In the genomic region with DNA sequence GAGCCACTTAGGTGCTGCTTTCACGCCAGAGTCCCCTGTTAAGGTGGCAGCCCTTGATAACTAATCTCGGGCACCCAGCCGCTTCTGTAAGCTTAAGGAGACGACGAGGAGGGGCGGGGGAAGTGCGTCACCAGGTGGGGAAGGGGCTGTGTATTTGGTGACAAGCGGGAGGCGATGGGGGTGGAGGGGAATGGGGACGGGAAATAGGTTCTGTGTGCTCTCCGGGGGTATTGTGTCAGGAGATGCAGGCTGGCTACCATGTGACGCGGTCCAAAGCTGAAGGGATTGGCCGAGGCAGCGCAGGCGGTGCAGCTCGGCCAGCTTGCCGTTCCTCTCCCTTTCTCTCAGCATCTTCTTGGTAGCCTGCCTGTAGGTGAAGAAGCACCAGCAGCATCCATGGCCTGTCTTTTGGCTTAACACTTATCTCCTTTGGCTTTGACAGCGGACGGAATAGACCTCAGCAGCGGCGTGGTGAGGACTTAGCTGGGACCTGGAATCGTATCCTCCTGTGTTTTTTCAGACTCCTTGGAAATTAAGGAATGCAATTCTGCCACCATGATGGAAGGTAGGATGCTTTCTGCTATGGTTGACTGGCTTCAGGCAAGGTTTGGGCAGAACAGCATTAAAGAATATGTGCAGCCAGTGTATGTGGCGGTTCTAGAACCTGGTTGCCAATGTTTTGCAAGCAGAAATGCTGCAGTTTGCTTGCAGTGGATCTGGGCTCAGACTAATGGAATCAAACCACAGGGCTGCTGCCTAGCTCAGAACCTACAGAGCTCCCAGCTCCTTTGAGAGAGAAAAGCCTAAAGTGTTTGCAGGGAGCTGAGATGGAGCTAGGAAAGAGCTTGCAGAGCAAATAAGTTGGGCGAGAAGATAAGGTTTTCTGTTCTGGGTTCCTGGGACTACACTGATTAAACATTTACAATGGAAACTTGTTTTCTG, we compare ENCODE assay signal across 8 cellular contexts. TPM values are rescaled to one million over a fixed set of nuclear protein-coding genes. Genes with fewer than 3 reads are reported as not detected.
A peak's percentile ranks its signal among the peaks of the same experiment; 100 is the strongest.
DNase-seq lines count a peak whose midpoint lies in the region; ATAC-seq and TF ChIP-seq lines count a peak whose summit lies in the region.

A gene with protein sequence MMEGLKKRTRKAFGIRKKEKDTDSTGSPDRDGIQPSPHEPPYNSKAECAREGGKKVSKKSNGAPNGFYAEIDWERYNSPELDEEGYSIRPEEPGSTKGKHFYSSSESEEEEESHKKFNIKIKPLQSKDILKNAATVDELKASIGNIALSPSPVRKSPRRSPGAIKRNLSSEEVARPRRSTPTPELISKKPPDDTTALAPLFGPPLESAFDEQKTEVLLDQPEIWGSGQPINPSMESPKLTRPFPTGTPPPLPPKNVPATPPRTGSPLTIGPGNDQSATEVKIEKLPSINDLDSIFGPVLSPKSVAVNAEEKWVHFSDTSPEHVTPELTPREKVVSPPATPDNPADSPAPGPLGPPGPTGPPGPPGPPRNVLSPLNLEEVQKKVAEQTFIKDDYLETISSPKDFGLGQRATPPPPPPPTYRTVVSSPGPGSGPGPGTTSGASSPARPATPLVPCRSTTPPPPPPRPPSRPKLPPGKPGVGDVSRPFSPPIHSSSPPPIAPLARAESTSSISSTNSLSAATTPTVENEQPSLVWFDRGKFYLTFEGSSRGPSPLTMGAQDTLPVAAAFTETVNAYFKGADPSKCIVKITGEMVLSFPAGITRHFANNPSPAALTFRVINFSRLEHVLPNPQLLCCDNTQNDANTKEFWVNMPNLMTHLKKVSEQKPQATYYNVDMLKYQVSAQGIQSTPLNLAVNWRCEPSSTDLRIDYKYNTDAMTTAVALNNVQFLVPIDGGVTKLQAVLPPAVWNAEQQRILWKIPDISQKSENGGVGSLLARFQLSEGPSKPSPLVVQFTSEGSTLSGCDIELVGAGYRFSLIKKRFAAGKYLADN (plus strand): TSS at position 350 of the 942 bp plus-strand sequence. CDS start 206 bp downstream, at position 556.

- peak within 1 kb of the TSS; percentile 57 for H3K9ac ChIP-seq in HUES6 (ENCODE audit: low read length)

- ATAC-seq in heart left ventricle = peak; percentile 84 to 95 (median 93)
- no peak for ATAC-seq in GM21786 (IDR thresholded peaks at IDR 0.05; ENCODE audit: unreplicated experiment)
- ATAC-seq in HG03097 (IDR thresholded peaks at IDR 0.05; ENCODE audit: low FRiP score, unreplicated experiment) = no peak

- POLR2A ChIA-PET in Caco-2 (lab: Charles Lee) = no interaction called here

- peaks cover 37% of the 10 kb centered on the region for H3K27me3 ChIP-seq in HUES6 (ENCODE audit: control insufficient read depth, insufficient read depth, low read length)
- peaks cover 0 to 11% (median 0%) of the 10 kb centered on the region in 9 donors for H3K27me3 ChIP-seq in heart left ventricle
- H3K27me3 ChIP-seq in Caco-2 (replicated peaks; ENCODE audit: control insufficient read depth, insufficient read depth, low read length) = no peaks in the 10 kb centered on the region

- TF ChIP-seq POLR2A in heart left ventricle (IDR thresholded peaks at IDR 0.05) = peak in 1 of 2 donors; percentile 28

- no peaks in the 10 kb centered on the region for H3K27me3 Mint-ChIP-seq in Caco-2 (ENCODE audit: insufficient read depth, unreplicated experiment)

- CTCF ChIA-PET in Caco-2 (lab: Charles Lee) = interaction anchor here (1.0 kb wide), 1 partner anchor 30 kb away, joined by 3 read pairs; no protein-coding TSS in a partner anchor

- TF ChIP-seq CTCF in AG09309 (IDR thresholded peaks at IDR 0.05; ENCODE audit: control insufficient read depth, insufficient read depth, low read depth, low read length, missing control alignments) (no peak), heart left ventricle (IDR thresholded peaks at IDR 0.05) (no peak), Caco-2 (IDR thresholded peaks at IDR 0.05; ENCODE audit: insufficient read depth in 1 of 2, low read depth in 1 of 2, low read length in 1 of 2, severe bottlenecking in 1 of 2, unreplicated experiment in 1 of 2) (no peak)

- intact Hi-C loops in heart left ventricle (cut with DNase I) (loop anchor here in 3 of 10 donors (5.0 to 10.0 kb wide), 3 partner anchors 141 to 193 kb away; no protein-coding TSS in a partner anchor), Caco-2 (cut with micrococcal nuclease; ENCODE audit: unreplicated experiment) (no loop called here)

- H3K27ac Mint-ChIP-seq in Caco-2 (ENCODE audit: unreplicated experiment) = no peak within 1 kb of the TSS

- H3K4me3 Mint-ChIP-seq in Caco-2 (ENCODE audit: unreplicated experiment) = no peak within 1 kb of the TSS

- H3K4me1 ChIP-seq in HUES6 (ENCODE audit: control insufficient read depth, insufficient read depth, low read length) (peaks cover 13% of the 10 kb centered on the region), heart left ventricle (peaks cover 0 to 46% (median 11%) of the 10 kb centered on the region in 12 donors), Caco-2 (no peaks in the 10 kb centered on the region)

- DNase-seq in AG09309 (ENCODE audit: low read depth) (no peak), amniotic stem cell (lab: John Stamatoyannopoulos, UW) (peak; percentile 54), heart left ventricle (peak; percentile 67 to 82 (median 72)), nucleus accumbens (lab: John Stamatoyannopoulos, UW) (peak in 55 of 56 donors; percentile 26 to 90 (median 77)), Caco-2 (no peak)

- 8 to 12% (median 10%) methylated on average over 25 of the region's 25 CpGs for WGBS in heart left ventricle, 4 donors

- H3K27ac ChIP-seq in HUES6 (ENCODE audit: low read depth, low read length) (no peak within 1 kb of the TSS), heart left ventricle (peak within 1 kb of the TSS; percentile 69 to 86 (median 78))

- H3K4me3 ChIP-seq in AG09309 (ENCODE audit: control insufficient read depth, low read depth, low read length) = peak within 1 kb of the TSS; percentile 70
- H3K4me3 ChIP-seq in HUES6 (ENCODE audit: low read depth, low read length) = peak within 1 kb of the TSS; percentile 81
- peak within 1 kb of the TSS; percentile 36 to 67 (median 53) for H3K4me3 ChIP-seq in heart left ventricle
- no peak within 1 kb of the TSS for H3K4me3 ChIP-seq in Caco-2 (ENCODE audit: low read depth, low read length)

- H3K4me1 Mint-ChIP-seq in Caco-2 (ENCODE audit: low read depth, unreplicated experiment) = no peaks in the 10 kb centered on the region

- no peaks in the 10 kb centered on the region for H3K36me3 Mint-ChIP-seq in Caco-2 (ENCODE audit: insufficient read depth, unreplicated experiment)

- H3K9me3 Mint-ChIP-seq in Caco-2 (ENCODE audit: unreplicated experiment) = no peaks in the 10 kb centered on the region

- H3K9me3 ChIP-seq in HUES6 (ENCODE audit: control insufficient read depth, insufficient read depth, low read depth, low read length) (no peaks in the 10 kb centered on the region), heart left ventricle (no peaks in the 10 kb centered on the region), Caco-2 (no peaks in the 10 kb centered on the region)

- H3K36me3 ChIP-seq in HUES6 (ENCODE audit: control insufficient read depth, insufficient read depth, low read length) = no peaks in the 10 kb centered on the region
- H3K36me3 ChIP-seq in heart left ventricle = no peaks in the 10 kb centered on the region
- no peaks in the 10 kb centered on the region for H3K36me3 ChIP-seq in Caco-2 (ENCODE audit: control insufficient read depth, insufficient read depth, low read length)

- BruUV-seq in Caco-2 (replicated peaks; lab: Mats Ljungman, UMichigan) = no TSS peak

RNA-seq across cellular contexts. Expression of the gene that starts here (rescaled TPM):
- 10 to 100 TPM in 4 of 9 donors, 1 to 10 TPM in 5; 2.1 to 17.3 (median 5.0) TPM for total RNA-seq in heart left ventricle
- polyA plus RNA-seq in heart left ventricle = 1 to 10 TPM; 3.7 to 4.0 TPM
- total RNA-seq in Caco-2 (2022) = not detected in 2 replicates

Comparison
In these comparisons a context has a peak if more than half of its experiments do, and no peak if none do; other contexts are left out.
1. DNase-seq: peak in amniotic stem cell (single experiment), heart left ventricle (5 of 5) and nucleus accumbens (55 of 56); none in AG09309 (single experiment) and Caco-2 (0 of 2).
2. ATAC-seq: peak in heart left ventricle (4 of 4); none in GM21786 (single experiment) and HG03097 (single experiment).